Comparison of ENCODE assay signal across 10 cellular contexts in the genomic region with DNA sequence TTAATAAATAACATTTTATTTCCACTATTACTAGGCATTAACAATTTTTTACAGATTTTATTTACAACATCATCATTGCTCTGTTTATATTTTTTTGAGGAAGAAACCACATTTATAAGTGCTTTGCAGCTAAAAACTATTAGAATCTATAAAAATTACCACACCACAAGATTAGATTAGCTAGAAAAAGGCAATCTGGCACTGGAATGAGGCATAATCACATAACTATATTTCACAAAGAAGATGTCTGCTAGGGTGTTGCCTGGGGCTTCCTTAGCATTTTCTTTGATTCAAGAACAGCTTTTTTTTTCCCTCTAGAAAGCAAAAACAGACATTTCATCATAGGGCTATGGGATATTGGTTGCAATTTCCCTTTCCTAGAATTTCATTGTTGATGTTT.
"Had no signal": no experiment of that assay in that cellular context is flagged by ENCODE, and none has a peak within 500 bp of the region (broad histone marks: within the 10 kb centered on the region; RNA-seq: fewer than 3 reads in every experiment).

No MANE protein-coding gene starts in this region.

- H3K27me3 Mint-ChIP-seq: IgD-negative memory B cell had no signal

- DNase-seq: H9, HFFc6, KBM-7 had no signal

- FAIRE-seq: H1, H54, HepG2 had no signal

- H3K27ac ChIP-seq: HL-60 had no signal

- H3K4me3 ChIP-seq: GM23338 had no signal

- H3K4me1 Mint-ChIP-seq: GM23338, H9, IgD-negative memory B cell had no signal

- H3K36me3 Mint-ChIP-seq: IgD-negative memory B cell had no signal

- H3K27ac Mint-ChIP-seq: GM23338, H9, HFFc6, IgD-negative memory B cell had no signal

- ATAC-seq: GM23338, HCT116, HepG2 had no signal

- H3K4me2 ChIP-seq: GM23338 had no signal

- H3K4me3 Mint-ChIP-seq: GM23338, H9, HFFc6, IgD-negative memory B cell had no signal

- H2AFZ ChIP-seq: GM23338 had no signal
